Comparison of ENCODE assay signal across 23 cellular contexts in genomic region chr12:9073077-9073476, GRCh38. TPM values are rescaled to one million over a fixed set of nuclear protein-coding genes. Genes with fewer than 3 reads are reported as not detected.
"Had no signal": no experiment of that assay in that cellular context is flagged by ENCODE, and none has a peak within 500 bp of the region (broad histone marks: within the 10 kb centered on the region; RNA-seq: fewer than 3 reads in every experiment).

No MANE protein-coding gene starts in this region.

- H3K4me3 ChIP-seq: coronary artery, lung, prostate gland, sigmoid colon, skin epidermis, thoracic aorta, transverse colon had no signal

- H3K36me3 ChIP-seq: prostate gland had no signal

- DNase-seq: central memory CD4-positive, alpha-beta T cell; effector CD4-positive, alpha-beta T cell; endodermal cell; erythroblast; foreskin keratinocyte; hypothalamus; kidney glomerular epithelial cell; mesenchymal stem cell; midbrain; naive B cell; occipital lobe; sigmoid colon; stimulated activated CD4-positive, alpha-beta T cell treated with anti-CD3 and anti-CD28 coated beads, Interleukin-4, amount 100 ng/mL, for 1 hour; stimulated activated CD8-positive, alpha-beta memory T cell treated with anti-CD3 and anti-CD28 coated beads, Interleukin-4, amount 100 ng/mL, for 48 hours; substantia nigra; transverse colon had no signal

- ATAC-seq: foreskin keratinocyte; stimulated activated effector memory CD8-positive, alpha-beta T cell treated with anti-CD3 and anti-CD28 coated beads, Interleukin-12 subunit alpha, Interleukin-12 subunit beta, amount 100 ng/mL, for 72 hours had no signal

- H3K27ac ChIP-seq: foreskin keratinocyte, parathyroid adenoma, prostate gland, sigmoid colon, skin epidermis, transverse colon had no signal

- H3K4me1 ChIP-seq: foreskin keratinocyte, parathyroid adenoma, prostate gland, sigmoid colon, transverse colon had no signal

- H3K27me3 ChIP-seq: sigmoid colon, transverse colon had no signal

- H3K9me3 ChIP-seq: prostate gland, sigmoid colon, thoracic aorta, transverse colon had no signal

RNA-seq across cellular contexts. Expression of gene A2M, which starts 42.6 kb away (rescaled TPM):
- total RNA-seq: foreskin keratinocyte had no signal
